15 cellular contexts compared by ENCODE assay signal in genomic region chr2:226652983-226653765, GRCh38.
DNase-seq lines count a peak whose midpoint lies in the region; TF ChIP-seq lines count a peak whose summit lies in the region.
"Had no signal": no experiment of that assay in that cellular context is flagged by ENCODE, and none has a peak within 500 bp of the region (broad histone marks: within the 10 kb centered on the region; RNA-seq: fewer than 3 reads in every experiment).

No MANE protein-coding gene starts in this region.

- TF ChIP-seq RAD21 in liver (IDR thresholded peaks at IDR 0.05) = no peak

- dilution Hi-C loops in mammary epithelial cell (cut with HindIII; ENCODE audit: low sequenced_read_pairs) = no loop called here

- no peak for TF ChIP-seq CTCF in mammary epithelial cell (conservative IDR thresholded peaks at IDR 0.05 in 1 of 2, IDR thresholded peaks at IDR 0.05 in 1 of 2; ENCODE audit: extremely low read depth in 1 of 2, insufficient read depth in 1 of 2, low read depth in 1 of 2, low read length in 2 of 2)
- TF ChIP-seq CTCF in liver (IDR thresholded peaks at IDR 0.05; ENCODE audit: low read depth, low read length, missing input control) = no peak
- TF ChIP-seq CTCF in colonic mucosa (IDR thresholded peaks at IDR 0.05) = no peak

- H3K9ac ChIP-seq in mammary epithelial cell (ENCODE audit: insufficient read depth, low read length) (peak overlapping the region; percentile 15), liver (ENCODE audit: low read depth in 1 of 2, low read length in 2 of 2) (no peak overlapping the region), colonic mucosa (ENCODE audit: low read depth in 2 of 2, low read length in 2 of 2) (no peak overlapping the region)

- H3K36me3 ChIP-seq in mammary epithelial cell (ENCODE audit: insufficient read depth, low read length) (no peaks in the 10 kb centered on the region), liver (ENCODE audit: control insufficient read depth in 4 of 4, insufficient read depth in 3 of 4, low read depth in 1 of 4, low read length in 3 of 4) (no peaks in the 10 kb centered on the region), colonic mucosa (no peaks in the 10 kb centered on the region)
- H3K36me3 ChIP-seq: neutrophil, tibial nerve had no signal

- intact Hi-C loops in mammary epithelial cell (cut with micrococcal nuclease) (loop anchor here (1.0 to 10.0 kb wide), 5 partner anchors 71 to 518 kb away; no protein-coding TSS in a partner anchor), colonic mucosa (cut with DNase I) (loop anchor here (10.0 kb wide), 1 partner anchor 142 kb away; the partner anchor contains the start of gene IRS1)

- H3K79me2 ChIP-seq in mammary epithelial cell (ENCODE audit: insufficient read depth, low read length) = peaks cover 10% of the 10 kb centered on the region

- BruUV-seq in mammary epithelial cell (replicated peaks; lab: Mats Ljungman, UMichigan) = TSS peak; percentile 48

- no peaks in the 10 kb centered on the region for H4K20me1 ChIP-seq in mammary epithelial cell (ENCODE audit: insufficient read depth, low read length)

- CTCF ChIA-PET in mammary epithelial cell (lab: Charles Lee; ENCODE audit: low non-redundant PET) = interaction anchor here (0.6 kb wide), 1 partner anchor 535 kb away, joined by 3 read pairs; no protein-coding TSS in a partner anchor

- in situ Hi-C loops in mammary epithelial cell (cut with MboI; ENCODE audit: low sequenced_read_pairs in 2 of 2) = no loop called here

- peak overlapping the region; percentile 40 for H3K4me2 ChIP-seq in mammary epithelial cell (ENCODE audit: insufficient read depth, low read depth, low read length)

- H3K27ac ChIP-seq in mammary epithelial cell (ENCODE audit: insufficient read depth, low read depth, low read length) (peak overlapping the region; percentile 92), liver (ENCODE audit: low read depth in 1 of 2, low read length in 2 of 2) (no peak overlapping the region), colonic mucosa (no peak overlapping the region)
- H3K27ac ChIP-seq: neutrophil had no signal

- H3K9me3 ChIP-seq in mammary epithelial cell (replicated peaks; ENCODE audit: insufficient read depth, low read length) (peaks cover 8% of the 10 kb centered on the region), liver (ENCODE audit: control insufficient read depth in 4 of 4, low read length in 3 of 4) (no peaks in the 10 kb centered on the region), colonic mucosa (no peaks in the 10 kb centered on the region)
- H3K9me3 ChIP-seq: neutrophil had no signal

- no peak overlapping the region for H2AFZ ChIP-seq in mammary epithelial cell (ENCODE audit: low read depth, low read length)

- no peak overlapping the region for H3K4me3 ChIP-seq in mammary epithelial cell (replicated peaks in 1 of 3; ENCODE audit: insufficient read depth in 1 of 3, low read depth in 2 of 3, low read length in 3 of 3)
- no peak overlapping the region for H3K4me3 ChIP-seq in liver (ENCODE audit: low read depth in 1 of 3, low read length in 3 of 3)
- no peak overlapping the region for H3K4me3 ChIP-seq in colonic mucosa
- H3K4me3 ChIP-seq: tibial nerve had no signal

- 100% methylated on average over 1 of the region's 1 CpG for WGBS in mammary epithelial cell (ENCODE audit: low coverage, missing lambda C conversion rate)
- 93% methylated on average over 1 of the region's 1 CpG for WGBS in liver

- H3K4me1 ChIP-seq in mammary epithelial cell (ENCODE audit: insufficient read depth, low read length) = peaks cover 45% of the 10 kb centered on the region
- H3K4me1 ChIP-seq in liver (ENCODE audit: control insufficient read depth in 4 of 4, insufficient read depth in 4 of 4, low read length in 3 of 4) = peaks cover 4 to 32% (median 16%) of the 10 kb centered on the region in 4 donors
- peaks cover 8% of the 10 kb centered on the region for H3K4me1 ChIP-seq in colonic mucosa

- DNase-seq in A172 (ENCODE audit: low spot score) (peak; percentile 31), M059J (ENCODE audit: low read depth) (peak; percentile 49), mammary epithelial cell (no peak), hippocampal formation (lab: John Stamatoyannopoulos, UW) (no peak), colonic mucosa (no peak), NCI-H2196 treated with DMSO at 0.1 percent for 48 hours (lab: John Stamatoyannopoulos, UW; ENCODE audit: unreplicated experiment) (no peak), EL (no peak)
- DNase-seq: activated CD4-positive, alpha-beta T cell treated with anti-CD3 and anti-CD28 coated beads, Interleukin-2, amount 50 U/mL, for 4 hours; activated T-cell treated with anti-CD3 and anti-CD28 coated beads, Interleukin-2, amount 50 U/mL, for 4 hours; central memory CD4-positive, alpha-beta T cell; effector memory CD8-positive, alpha-beta T cell; NCI-H2171 had no signal

- no peaks in the 10 kb centered on the region for H3K27me3 ChIP-seq in mammary epithelial cell (ENCODE audit: insufficient read depth, low read length)
- H3K27me3 ChIP-seq in liver (ENCODE audit: control insufficient read depth in 4 of 4, insufficient read depth in 4 of 4, low read length in 3 of 4) = no peaks in the 10 kb centered on the region
- no peaks in the 10 kb centered on the region for H3K27me3 ChIP-seq in colonic mucosa
- H3K27me3 ChIP-seq: tibial nerve had no signal

TF ChIP-seq in liver, 16 proteins besides CTCF, POLR2A, EP300 and RAD21:
- TF ChIP-seq YY1 (IDR thresholded peaks at IDR 0.05) (peak; percentile 36), RXRA (IDR thresholded peaks at IDR 0.05) (no peak), NR2F2 (IDR thresholded peaks at IDR 0.05) (no peak), FOXA1 (IDR thresholded peaks at IDR 0.05) (no peak), MAX (IDR thresholded peaks at IDR 0.05) (no peak), TAF1 (conservative IDR thresholded peaks at IDR 0.05) (no peak), REST (IDR thresholded peaks at IDR 0.05) (no peak), HNF4A (conservative IDR thresholded peaks at IDR 0.05) (peak in 1 of 2 donors; percentile 26), GABPA (IDR thresholded peaks at IDR 0.05 in 1 of 2, conservative IDR thresholded peaks at IDR 0.05 in 1 of 2) (no peak), EGR1 (IDR thresholded peaks at IDR 0.05; ENCODE audit: low read depth in 2 of 2) (no peak), JUND (IDR thresholded peaks at IDR 0.05) (no peak), HNF4G (IDR thresholded peaks at IDR 0.05) (no peak), ZBTB33 (IDR thresholded peaks at IDR 0.05) (no peak), FOXA2 (IDR thresholded peaks at IDR 0.05) (no peak), SP1 (IDR thresholded peaks at IDR 0.05) (no peak)
TF ChIP-seq in liver: peak in this region for 2.

Comparison
In these comparisons a context has a peak if more than half of its experiments do, and no peak if none do; other contexts are left out.
1. DNase-seq: peak in A172 (single experiment) and M059J (single experiment); none in mammary epithelial cell (single experiment), hippocampal formation (0 of 2), colonic mucosa (single experiment), NCI-H2196 treated with DMSO at 0.1 percent for 48 hours (single experiment) and EL (single experiment).